Comparison of ENCODE assay signal across 33 cellular contexts in the genomic region with DNA sequence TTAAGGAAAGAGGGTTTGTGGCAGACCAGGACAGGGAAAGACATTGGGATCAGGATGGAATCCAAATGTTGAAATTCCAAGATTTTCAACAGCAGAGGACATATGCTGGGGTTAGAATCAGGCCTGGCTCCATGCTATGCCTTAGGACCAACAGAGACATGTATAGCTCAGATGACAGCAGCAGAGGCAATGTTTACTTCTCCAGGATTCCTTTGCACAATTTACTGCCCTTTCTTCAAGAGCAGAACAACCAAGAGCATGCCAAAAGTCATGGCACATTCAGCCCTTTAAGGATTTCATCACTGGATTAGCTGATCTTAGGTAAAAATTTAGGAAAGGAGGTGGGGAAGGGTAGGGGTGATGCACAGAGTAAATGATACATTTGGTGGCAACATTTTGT.
"Had no signal": no experiment of that assay in that cellular context is flagged by ENCODE, and none has a peak within 500 bp of the region (broad histone marks: within the 10 kb centered on the region; RNA-seq: fewer than 3 reads in every experiment).

No MANE protein-coding gene starts in this region.

- H3K27ac ChIP-seq: esophagus muscularis mucosa, ovary, psoas muscle, testis, upper lobe of left lung, vagina had no signal

- H3K4me1 Mint-ChIP-seq: activated CD4-positive, alpha-beta T cell treated with anti-CD3 and anti-CD28 coated beads, Interleukin-2, amount 10 ng/mL, durations not matched to agents 7 days and 5 days; activated naive CD4-positive, alpha-beta T cell treated with anti-CD3 and anti-CD28 coated beads, Interleukin-2, amount 50 U/mL, for 24 hours; activated naive CD8-positive, alpha-beta T cell treated with anti-CD3 and anti-CD28 coated beads, Interleukin-2, amount 50 U/mL, for 24 hours; activated T-helper 17 cell treated with anti-CD3 and anti-CD28 coated beads, Interleukin-2, amount 50 U/mL, for 72 hours; central memory CD8-positive, alpha-beta T cell; immature natural killer cell had no signal

- FAIRE-seq: bronchial epithelial cell, kidney had no signal

- H3K27me3 Mint-ChIP-seq: activated naive CD4-positive, alpha-beta T cell treated with anti-CD3 and anti-CD28 coated beads, Interleukin-2, amount 50 U/mL, for 24 hours; dendritic cell treated with granulocyte-macrophage colony-stimulating factor and Interleukin-4, amounts not matched to agents 40 ng/mL and 50 ng/mL, for 4 days; naive B cell had no signal

- H3K4me2 ChIP-seq: smooth muscle cell had no signal

- DNase-seq: activated CD4-positive, alpha-beta T cell treated with anti-CD3 and anti-CD28 coated beads for 1 hour; activated CD4-positive, alpha-beta T cell treated with anti-CD3 and anti-CD28 coated beads, Interleukin-2, amount 10 ng/mL, durations not matched to agents 7 days and 5 days; activated CD8-positive, alpha-beta T cell treated with anti-CD3 and anti-CD28 coated beads for 36 hours; activated gamma-delta T cell treated with Interleukin-2 at 50 U/mL for 16 hours; activated naive CD8-positive, alpha-beta T cell treated with anti-CD3 and anti-CD28 coated beads, Interleukin-2, amount 50 U/mL, for 24 hours; activated T-cell treated with anti-CD3 and anti-CD28 coated beads, Interleukin-2, amount 50 U/mL, for 4 hours; effector CD4-positive, alpha-beta T cell; head of caudate nucleus; hypothalamus; immature natural killer cell; kidney; left colon; mammary epithelial cell; naive B cell; ovary; psoas muscle; stimulated activated CD4-positive, alpha-beta T cell treated with anti-CD3 and anti-CD28 coated beads, Interleukin-15, amount 100 ng/mL, for 24 hours; stimulated activated CD4-positive, alpha-beta T cell treated with anti-CD3 and anti-CD28 coated beads, Interleukin-2, amount 100 ng/mL, for 24 hours; stimulated activated naive CD4-positive, alpha-beta T cell; SW 1271; testis had no signal

- H3K36me3 ChIP-seq: esophagus muscularis mucosa, ovary, upper lobe of left lung, vagina had no signal

- H3K4me1 ChIP-seq: testis had no signal

- H3K27ac Mint-ChIP-seq: activated CD4-positive, alpha-beta T cell treated with anti-CD3 and anti-CD28 coated beads, Interleukin-2, amount 10 ng/mL, durations not matched to agents 7 days and 5 days; activated CD8-positive, alpha-beta T cell treated with anti-CD3 and anti-CD28 coated beads for 36 hours; activated naive CD4-positive, alpha-beta T cell treated with anti-CD3 and anti-CD28 coated beads, Interleukin-2, amount 50 U/mL, for 24 hours; activated naive CD8-positive, alpha-beta T cell treated with anti-CD3 and anti-CD28 coated beads, Interleukin-2, amount 50 U/mL, for 24 hours; activated T-helper 17 cell treated with anti-CD3 and anti-CD28 coated beads, Interleukin-2, amount 50 U/mL, for 72 hours; dendritic cell treated with granulocyte-macrophage colony-stimulating factor and Interleukin-4, amounts not matched to agents 40 ng/mL and 50 ng/mL, for 4 days; immature natural killer cell; mesothelial cell of epicardium; naive B cell; T-helper 1 cell treated with Interleukin-12 subunit alpha and Interleukin-12 subunit beta and Interleukin-4 antibody, amounts not matched to agents 30 μg/mL and 1 μg/mL, for 36 hours; WTC11 had no signal

- H3K9me3 ChIP-seq: esophagus muscularis mucosa, ovary, psoas muscle, testis, upper lobe of left lung, vagina had no signal

- H3K36me3 Mint-ChIP-seq: activated naive CD4-positive, alpha-beta T cell treated with anti-CD3 and anti-CD28 coated beads, Interleukin-2, amount 50 U/mL, for 24 hours; immature natural killer cell; WTC11 had no signal

- H3K9me3 Mint-ChIP-seq: activated CD4-positive, alpha-beta T cell treated with anti-CD3 and anti-CD28 coated beads, Interleukin-2, amount 10 ng/mL, durations not matched to agents 7 days and 5 days; activated CD8-positive, alpha-beta T cell treated with anti-CD3 and anti-CD28 coated beads for 36 hours; activated naive CD4-positive, alpha-beta T cell treated with anti-CD3 and anti-CD28 coated beads, Interleukin-2, amount 50 U/mL, for 24 hours; activated naive CD8-positive, alpha-beta T cell treated with anti-CD3 and anti-CD28 coated beads, Interleukin-2, amount 50 U/mL, for 24 hours; activated T-cell treated with anti-CD3 and anti-CD28 coated beads, Interleukin-2, amount 50 U/mL, for 4 hours; activated T-helper 17 cell treated with anti-CD3 and anti-CD28 coated beads, Interleukin-2, amount 50 U/mL, for 72 hours; central memory CD8-positive, alpha-beta T cell; immature natural killer cell; mesothelial cell of epicardium; T-helper 1 cell treated with Interleukin-12 subunit alpha and Interleukin-12 subunit beta and Interleukin-4 antibody, amounts not matched to agents 30 μg/mL and 1 μg/mL, for 36 hours; WTC11 had no signal

- ATAC-seq: activated CD8-positive, alpha-beta T cell treated with anti-CD3 and anti-CD28 coated beads for 36 hours; activated naive CD8-positive, alpha-beta T cell treated with anti-CD3 and anti-CD28 coated beads, Interleukin-2, amount 50 U/mL, for 24 hours; activated T-cell treated with anti-CD3 and anti-CD28 coated beads, Interleukin-2, amount 50 U/mL, for 4 hours; activated T-helper 17 cell treated with anti-CD3 and anti-CD28 coated beads, Interleukin-2, amount 50 U/mL, for 72 hours; psoas muscle; WTC11 had no signal

- H3K4me3 Mint-ChIP-seq: activated CD4-positive, alpha-beta T cell treated with anti-CD3 and anti-CD28 coated beads, Interleukin-2, amount 10 ng/mL, durations not matched to agents 7 days and 5 days; activated CD8-positive, alpha-beta T cell treated with anti-CD3 and anti-CD28 coated beads for 36 hours; activated naive CD4-positive, alpha-beta T cell treated with anti-CD3 and anti-CD28 coated beads, Interleukin-2, amount 50 U/mL, for 24 hours; activated naive CD8-positive, alpha-beta T cell treated with anti-CD3 and anti-CD28 coated beads, Interleukin-2, amount 50 U/mL, for 24 hours; activated T-cell treated with anti-CD3 and anti-CD28 coated beads, Interleukin-2, amount 50 U/mL, for 4 hours; activated T-helper 17 cell treated with anti-CD3 and anti-CD28 coated beads, Interleukin-2, amount 50 U/mL, for 72 hours; central memory CD8-positive, alpha-beta T cell; dendritic cell treated with granulocyte-macrophage colony-stimulating factor and Interleukin-4, amounts not matched to agents 40 ng/mL and 50 ng/mL, for 4 days; immature natural killer cell; mesothelial cell of epicardium; naive B cell; T-helper 1 cell treated with Interleukin-12 subunit alpha and Interleukin-12 subunit beta and Interleukin-4 antibody, amounts not matched to agents 30 μg/mL and 1 μg/mL, for 36 hours; WTC11 had no signal

- H3K27me3 ChIP-seq: esophagus muscularis mucosa, ovary, testis, upper lobe of left lung, vagina had no signal

- H3K4me3 ChIP-seq: esophagus muscularis mucosa, ovary, psoas muscle, smooth muscle cell, testis, upper lobe of left lung, vagina had no signal
